1 cellular context compared by ENCODE assay signal in the genomic region with DNA sequence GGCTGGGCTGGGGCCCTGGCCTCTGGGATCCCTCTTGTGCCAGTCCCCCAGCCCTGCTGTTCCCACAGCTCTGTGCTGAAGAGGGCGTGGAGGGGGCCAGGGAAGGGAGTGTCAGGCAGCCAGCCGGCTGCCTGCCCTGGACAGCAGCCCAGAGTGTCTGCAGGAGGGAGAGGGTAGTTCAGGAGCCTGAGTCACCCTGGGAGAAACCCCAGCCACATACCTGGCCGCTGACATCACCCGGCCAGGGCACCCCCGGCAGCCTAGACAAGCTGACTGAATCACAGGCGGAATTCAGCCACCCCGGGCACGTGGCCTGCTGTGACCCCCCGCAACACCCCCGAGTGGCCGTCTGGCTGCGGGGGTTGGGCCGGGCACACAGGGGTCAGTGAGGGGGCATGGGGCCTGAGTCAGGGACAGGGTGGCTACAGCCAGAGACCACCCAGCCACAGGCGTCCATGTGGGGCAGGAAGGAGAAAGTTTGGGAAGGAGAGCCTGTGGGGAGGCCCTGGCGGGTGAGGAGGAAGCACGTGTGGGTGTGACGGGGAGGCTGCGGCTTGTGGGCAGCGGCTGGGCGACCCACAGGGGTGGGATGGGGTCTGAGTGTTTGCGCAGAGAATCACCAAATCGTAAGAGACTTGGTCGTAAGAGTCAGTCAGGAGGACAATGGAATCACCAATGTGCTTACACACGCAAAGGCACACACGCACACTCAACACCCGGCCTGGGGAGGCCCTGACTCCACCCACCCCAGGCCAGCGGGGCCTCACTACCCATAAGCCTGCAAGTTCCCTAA.
A peak's percentile ranks its signal among the peaks of the same experiment; 100 is the strongest.
TF ChIP-seq lines count a peak whose summit lies in the region.

No MANE protein-coding gene starts in this region.

TF ChIP-seq in HEK293, 187 proteins besides CTCF, POLR2A, EP300 and RAD21 (continued from another document and continues in another):
- TF ChIP-seq, protein P1, sequence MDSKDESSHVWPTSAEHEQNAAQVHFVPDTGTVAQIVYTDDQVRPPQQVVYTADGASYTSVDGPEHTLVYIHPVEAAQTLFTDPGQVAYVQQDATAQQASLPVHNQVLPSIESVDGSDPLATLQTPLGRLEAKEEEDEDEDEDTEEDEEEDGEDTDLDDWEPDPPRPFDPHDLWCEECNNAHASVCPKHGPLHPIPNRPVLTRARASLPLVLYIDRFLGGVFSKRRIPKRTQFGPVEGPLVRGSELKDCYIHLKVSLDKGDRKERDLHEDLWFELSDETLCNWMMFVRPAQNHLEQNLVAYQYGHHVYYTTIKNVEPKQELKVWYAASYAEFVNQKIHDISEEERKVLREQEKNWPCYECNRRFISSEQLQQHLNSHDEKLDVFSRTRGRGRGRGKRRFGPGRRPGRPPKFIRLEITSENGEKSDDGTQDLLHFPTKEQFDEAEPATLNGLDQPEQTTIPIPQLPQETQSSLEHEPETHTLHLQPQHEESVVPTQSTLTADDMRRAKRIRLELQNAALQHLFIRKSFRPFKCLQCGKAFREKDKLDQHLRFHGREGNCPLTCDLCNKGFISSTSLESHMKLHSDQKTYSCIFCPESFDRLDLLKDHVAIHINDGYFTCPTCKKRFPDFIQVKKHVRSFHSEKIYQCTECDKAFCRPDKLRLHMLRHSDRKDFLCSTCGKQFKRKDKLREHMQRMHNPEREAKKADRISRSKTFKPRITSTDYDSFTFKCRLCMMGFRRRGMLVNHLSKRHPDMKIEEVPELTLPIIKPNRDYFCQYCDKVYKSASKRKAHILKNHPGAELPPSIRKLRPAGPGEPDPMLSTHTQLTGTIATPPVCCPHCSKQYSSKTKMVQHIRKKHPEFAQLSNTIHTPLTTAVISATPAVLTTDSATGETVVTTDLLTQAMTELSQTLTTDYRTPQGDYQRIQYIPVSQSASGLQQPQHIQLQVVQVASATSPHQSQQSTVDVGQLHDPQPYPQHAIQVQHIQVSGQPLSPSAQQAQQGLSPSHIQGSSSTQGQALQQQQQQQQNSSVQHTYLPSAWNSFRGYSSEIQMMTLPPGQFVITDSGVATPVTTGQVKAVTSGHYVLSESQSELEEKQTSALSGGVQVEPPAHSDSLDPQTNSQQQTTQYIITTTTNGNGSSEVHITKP (tag by site-specific recombination; IDR thresholded peaks at IDR 0.05) = peak; percentile 56
- TF ChIP-seq EGR2 (tag by site-specific recombination; IDR thresholded peaks at IDR 0.05; ENCODE audit: low read depth) (peak; percentile 90), ZNF404 (tag by site-specific recombination; IDR thresholded peaks at IDR 0.05) (no peak), ZBTB17 (tag by site-specific recombination; IDR thresholded peaks at IDR 0.05) (peak; percentile 79), SP3 (tag by site-specific recombination; IDR thresholded peaks at IDR 0.05) (peak; percentile 60), RBAK (tag by site-specific recombination; IDR thresholded peaks at IDR 0.05) (no peak), ZNF48 (tag by site-specific recombination; IDR thresholded peaks at IDR 0.05) (no peak), SALL2 (tag by site-specific recombination; IDR thresholded peaks at IDR 0.05; ENCODE audit: borderline replicate concordance) (no peak), GFI1B (tag by site-specific recombination; IDR thresholded peaks at IDR 0.05) (0 out of 2 replicates have a peak, but pooled peaks have one; percentile 52), ZNF112 (tag by site-specific recombination; IDR thresholded peaks at IDR 0.05) (no peak), ZBTB7A (tag by site-specific recombination; IDR thresholded peaks at IDR 0.05; ENCODE audit: low read depth) (peak; percentile 60; the same call in 1 of the 2 replicates), PRDM1 (tag by site-specific recombination; IDR thresholded peaks at IDR 0.05) (peak; percentile 59; the same call in 1 of the 2 replicates), ZNF350 (tag by site-specific recombination; IDR thresholded peaks at IDR 0.05) (no peak), MEIS1 (CRISPR knock-in tag; IDR thresholded peaks at IDR 0.05; ENCODE audit: borderline replicate concordance) (no peak), ZNF830 (tag by site-specific recombination; IDR thresholded peaks at IDR 0.05; ENCODE audit: low read depth) (no peak), ZNF169 (tag by site-specific recombination; IDR thresholded peaks at IDR 0.05) (no peak), ZNF558 (tag by site-specific recombination; IDR thresholded peaks at IDR 0.05) (peak; percentile 27; the same call in 1 of the 2 replicates), ZNF121 (tag by site-specific recombination; IDR thresholded peaks at IDR 0.05) (no peak), ZNF16 (tag by site-specific recombination; IDR thresholded peaks at IDR 0.05; ENCODE audit: low read depth) (no peak), ZNF555 (tag by site-specific recombination; conservative IDR thresholded peaks at IDR 0.05) (no peak), ZNF654 (tag by site-specific recombination; IDR thresholded peaks at IDR 0.05; ENCODE audit: low read depth) (no peak), ZNF184 (tag by site-specific recombination; IDR thresholded peaks at IDR 0.05) (no peak), ZNF433 (tag by site-specific recombination; IDR thresholded peaks at IDR 0.05; ENCODE audit: low read depth) (no peak), ZNF792 (tag by site-specific recombination; IDR thresholded peaks at IDR 0.05) (no peak), ZNF560 (tag by site-specific recombination; IDR thresholded peaks at IDR 0.05; ENCODE audit: borderline replicate concordance) (no peak), ZNF140 (tag by site-specific recombination; IDR thresholded peaks at IDR 0.05) (no peak), ZNF510 (tag by site-specific recombination; IDR thresholded peaks at IDR 0.05; ENCODE audit: insufficient replicate concordance) (no peak), OSR2 (tag by site-specific recombination; IDR thresholded peaks at IDR 0.05) (peak; percentile 28; the same call in 1 of the 2 replicates), ZNF670 (tag by site-specific recombination; IDR thresholded peaks at IDR 0.05; ENCODE audit: low read depth) (no peak), ZXDB (tag by site-specific recombination; IDR thresholded peaks at IDR 0.05) (peak; percentile 90), ZNF2 (tag by site-specific recombination; IDR thresholded peaks at IDR 0.05) (peak; percentile 66; the same call in 1 of the 2 replicates), ZFHX2 (tag by site-specific recombination; conservative IDR thresholded peaks at IDR 0.05) (peak; percentile 97), ZNF530 (tag by site-specific recombination; IDR thresholded peaks at IDR 0.05; ENCODE audit: low read depth) (no peak), SCRT1 (tag by site-specific recombination; IDR thresholded peaks at IDR 0.05; ENCODE audit: borderline replicate concordance) (no peak), ZNF202 (tag by site-specific recombination; IDR thresholded peaks at IDR 0.05; ENCODE audit: borderline replicate concordance) (no peak), ZNF248 (tag by site-specific recombination; IDR thresholded peaks at IDR 0.05) (no peak), ZNF133 (tag by site-specific recombination; IDR thresholded peaks at IDR 0.05) (no peak), SP7 (tag by site-specific recombination; IDR thresholded peaks at IDR 0.05) (peak; percentile 92), ZNF777 (tag by site-specific recombination; IDR thresholded peaks at IDR 0.05; ENCODE audit: borderline replicate concordance) (peak; percentile 62; the same call in 1 of the 2 replicates), ZNF629 (tag by site-specific recombination; IDR thresholded peaks at IDR 0.05) (peak; percentile 93), ZNF239 (tag by site-specific recombination; IDR thresholded peaks at IDR 0.05) (no peak)
- TF ChIP-seq, protein P2, sequence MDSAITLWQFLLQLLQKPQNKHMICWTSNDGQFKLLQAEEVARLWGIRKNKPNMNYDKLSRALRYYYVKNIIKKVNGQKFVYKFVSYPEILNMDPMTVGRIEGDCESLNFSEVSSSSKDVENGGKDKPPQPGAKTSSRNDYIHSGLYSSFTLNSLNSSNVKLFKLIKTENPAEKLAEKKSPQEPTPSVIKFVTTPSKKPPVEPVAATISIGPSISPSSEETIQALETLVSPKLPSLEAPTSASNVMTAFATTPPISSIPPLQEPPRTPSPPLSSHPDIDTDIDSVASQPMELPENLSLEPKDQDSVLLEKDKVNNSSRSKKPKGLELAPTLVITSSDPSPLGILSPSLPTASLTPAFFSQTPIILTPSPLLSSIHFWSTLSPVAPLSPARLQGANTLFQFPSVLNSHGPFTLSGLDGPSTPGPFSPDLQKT (IDR thresholded peaks at IDR 0.05; ENCODE audit: borderline replicate concordance, low read depth, low read length) = no peak
- TF ChIP-seq, protein P3, sequence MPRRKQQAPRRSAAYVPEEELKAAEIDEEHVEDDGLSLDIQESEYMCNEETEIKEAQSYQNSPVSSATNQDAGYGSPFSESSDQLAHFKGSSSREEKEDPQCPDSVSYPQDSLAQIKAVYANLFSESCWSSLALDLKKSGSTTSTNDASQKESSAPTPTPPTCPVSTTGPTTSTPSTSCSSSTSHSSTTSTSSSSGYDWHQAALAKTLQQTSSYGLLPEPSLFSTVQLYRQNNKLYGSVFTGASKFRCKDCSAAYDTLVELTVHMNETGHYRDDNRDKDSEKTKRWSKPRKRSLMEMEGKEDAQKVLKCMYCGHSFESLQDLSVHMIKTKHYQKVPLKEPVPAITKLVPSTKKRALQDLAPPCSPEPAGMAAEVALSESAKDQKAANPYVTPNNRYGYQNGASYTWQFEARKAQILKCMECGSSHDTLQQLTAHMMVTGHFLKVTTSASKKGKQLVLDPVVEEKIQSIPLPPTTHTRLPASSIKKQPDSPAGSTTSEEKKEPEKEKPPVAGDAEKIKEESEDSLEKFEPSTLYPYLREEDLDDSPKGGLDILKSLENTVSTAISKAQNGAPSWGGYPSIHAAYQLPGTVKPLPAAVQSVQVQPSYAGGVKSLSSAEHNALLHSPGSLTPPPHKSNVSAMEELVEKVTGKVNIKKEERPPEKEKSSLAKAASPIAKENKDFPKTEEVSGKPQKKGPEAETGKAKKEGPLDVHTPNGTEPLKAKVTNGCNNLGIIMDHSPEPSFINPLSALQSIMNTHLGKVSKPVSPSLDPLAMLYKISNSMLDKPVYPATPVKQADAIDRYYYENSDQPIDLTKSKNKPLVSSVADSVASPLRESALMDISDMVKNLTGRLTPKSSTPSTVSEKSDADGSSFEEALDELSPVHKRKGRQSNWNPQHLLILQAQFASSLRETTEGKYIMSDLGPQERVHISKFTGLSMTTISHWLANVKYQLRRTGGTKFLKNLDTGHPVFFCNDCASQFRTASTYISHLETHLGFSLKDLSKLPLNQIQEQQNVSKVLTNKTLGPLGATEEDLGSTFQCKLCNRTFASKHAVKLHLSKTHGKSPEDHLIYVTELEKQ (tag by site-specific recombination; IDR thresholded peaks at IDR 0.05; ENCODE audit: borderline replicate concordance) = peak; percentile 56; the same call in 1 of the 2 replicates
- TF ChIP-seq, protein P4, sequence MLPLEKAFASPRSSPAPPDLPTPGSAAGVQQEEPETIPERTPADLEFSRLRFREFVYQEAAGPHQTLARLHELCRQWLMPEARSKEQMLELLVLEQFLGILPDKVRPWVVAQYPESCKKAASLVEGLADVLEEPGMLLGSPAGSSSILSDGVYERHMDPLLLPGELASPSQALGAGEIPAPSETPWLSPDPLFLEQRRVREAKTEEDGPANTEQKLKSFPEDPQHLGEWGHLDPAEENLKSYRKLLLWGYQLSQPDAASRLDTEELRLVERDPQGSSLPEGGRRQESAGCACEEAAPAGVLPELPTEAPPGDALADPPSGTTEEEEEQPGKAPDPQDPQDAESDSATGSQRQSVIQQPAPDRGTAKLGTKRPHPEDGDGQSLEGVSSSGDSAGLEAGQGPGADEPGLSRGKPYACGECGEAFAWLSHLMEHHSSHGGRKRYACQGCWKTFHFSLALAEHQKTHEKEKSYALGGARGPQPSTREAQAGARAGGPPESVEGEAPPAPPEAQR (tag by site-specific recombination; IDR thresholded peaks at IDR 0.05) = no peak
- TF ChIP-seq, protein P5, sequence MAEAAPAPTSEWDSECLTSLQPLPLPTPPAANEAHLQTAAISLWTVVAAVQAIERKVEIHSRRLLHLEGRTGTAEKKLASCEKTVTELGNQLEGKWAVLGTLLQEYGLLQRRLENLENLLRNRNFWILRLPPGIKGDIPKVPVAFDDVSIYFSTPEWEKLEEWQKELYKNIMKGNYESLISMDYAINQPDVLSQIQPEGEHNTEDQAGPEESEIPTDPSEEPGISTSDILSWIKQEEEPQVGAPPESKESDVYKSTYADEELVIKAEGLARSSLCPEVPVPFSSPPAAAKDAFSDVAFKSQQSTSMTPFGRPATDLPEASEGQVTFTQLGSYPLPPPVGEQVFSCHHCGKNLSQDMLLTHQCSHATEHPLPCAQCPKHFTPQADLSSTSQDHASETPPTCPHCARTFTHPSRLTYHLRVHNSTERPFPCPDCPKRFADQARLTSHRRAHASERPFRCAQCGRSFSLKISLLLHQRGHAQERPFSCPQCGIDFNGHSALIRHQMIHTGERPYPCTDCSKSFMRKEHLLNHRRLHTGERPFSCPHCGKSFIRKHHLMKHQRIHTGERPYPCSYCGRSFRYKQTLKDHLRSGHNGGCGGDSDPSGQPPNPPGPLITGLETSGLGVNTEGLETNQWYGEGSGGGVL (tag by site-specific recombination; IDR thresholded peaks at IDR 0.05) = peak; percentile 81
- TF ChIP-seq, protein P6, sequence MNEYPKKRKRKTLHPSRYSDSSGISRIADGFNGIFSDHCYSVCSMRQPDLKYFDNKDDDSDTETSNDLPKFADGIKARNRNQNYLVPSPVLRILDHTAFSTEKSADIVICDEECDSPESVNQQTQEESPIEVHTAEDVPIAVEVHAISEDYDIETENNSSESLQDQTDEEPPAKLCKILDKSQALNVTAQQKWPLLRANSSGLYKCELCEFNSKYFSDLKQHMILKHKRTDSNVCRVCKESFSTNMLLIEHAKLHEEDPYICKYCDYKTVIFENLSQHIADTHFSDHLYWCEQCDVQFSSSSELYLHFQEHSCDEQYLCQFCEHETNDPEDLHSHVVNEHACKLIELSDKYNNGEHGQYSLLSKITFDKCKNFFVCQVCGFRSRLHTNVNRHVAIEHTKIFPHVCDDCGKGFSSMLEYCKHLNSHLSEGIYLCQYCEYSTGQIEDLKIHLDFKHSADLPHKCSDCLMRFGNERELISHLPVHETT (tag by site-specific recombination; IDR thresholded peaks at IDR 0.05) = no peak; the same call in 1 of the 2 replicates
- TF ChIP-seq, protein P7, sequence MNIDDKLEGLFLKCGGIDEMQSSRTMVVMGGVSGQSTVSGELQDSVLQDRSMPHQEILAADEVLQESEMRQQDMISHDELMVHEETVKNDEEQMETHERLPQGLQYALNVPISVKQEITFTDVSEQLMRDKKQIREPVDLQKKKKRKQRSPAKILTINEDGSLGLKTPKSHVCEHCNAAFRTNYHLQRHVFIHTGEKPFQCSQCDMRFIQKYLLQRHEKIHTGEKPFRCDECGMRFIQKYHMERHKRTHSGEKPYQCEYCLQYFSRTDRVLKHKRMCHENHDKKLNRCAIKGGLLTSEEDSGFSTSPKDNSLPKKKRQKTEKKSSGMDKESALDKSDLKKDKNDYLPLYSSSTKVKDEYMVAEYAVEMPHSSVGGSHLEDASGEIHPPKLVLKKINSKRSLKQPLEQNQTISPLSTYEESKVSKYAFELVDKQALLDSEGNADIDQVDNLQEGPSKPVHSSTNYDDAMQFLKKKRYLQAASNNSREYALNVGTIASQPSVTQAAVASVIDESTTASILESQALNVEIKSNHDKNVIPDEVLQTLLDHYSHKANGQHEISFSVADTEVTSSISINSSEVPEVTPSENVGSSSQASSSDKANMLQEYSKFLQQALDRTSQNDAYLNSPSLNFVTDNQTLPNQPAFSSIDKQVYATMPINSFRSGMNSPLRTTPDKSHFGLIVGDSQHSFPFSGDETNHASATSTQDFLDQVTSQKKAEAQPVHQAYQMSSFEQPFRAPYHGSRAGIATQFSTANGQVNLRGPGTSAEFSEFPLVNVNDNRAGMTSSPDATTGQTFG (tag by site-specific recombination; IDR thresholded peaks at IDR 0.05; ENCODE audit: borderline replicate concordance) = no peak
- TF ChIP-seq, protein P8, sequence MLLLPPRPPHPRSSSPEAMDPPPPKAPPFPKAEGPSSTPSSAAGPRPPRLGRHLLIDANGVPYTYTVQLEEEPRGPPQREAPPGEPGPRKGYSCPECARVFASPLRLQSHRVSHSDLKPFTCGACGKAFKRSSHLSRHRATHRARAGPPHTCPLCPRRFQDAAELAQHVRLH (tag by site-specific recombination; IDR thresholded peaks at IDR 0.05) = peak; percentile 81; the same call in 1 of the 2 replicates
